1 cellular context compared by ENCODE assay signal in genomic region chr9:135989157-135989556, GRCh38.
TF ChIP-seq lines count a peak whose summit lies in the region.

No MANE protein-coding gene starts in this region.

TF ChIP-seq in HEK293, 187 proteins besides CTCF, POLR2A, EP300 and RAD21 (continued from another document):
- TF ChIP-seq ZNF140 (tag by site-specific recombination; IDR thresholded peaks at IDR 0.05) (no peak), ZNF558 (tag by site-specific recombination; IDR thresholded peaks at IDR 0.05) (no peak), IKZF3 (tag by site-specific recombination; IDR thresholded peaks at IDR 0.05) (no peak), ZNF2 (tag by site-specific recombination; IDR thresholded peaks at IDR 0.05) (no peak), GLIS1 (tag by site-specific recombination; IDR thresholded peaks at IDR 0.05) (peak; percentile 8; the same call in 1 of the 2 replicates), PATZ1 (tag by site-specific recombination; IDR thresholded peaks at IDR 0.05) (0 out of 2 replicates have a peak, but pooled peaks have one; percentile 42), REPIN1 (tag by site-specific recombination; IDR thresholded peaks at IDR 0.05; ENCODE audit: low read depth) (no peak), SCRT1 (tag by site-specific recombination; IDR thresholded peaks at IDR 0.05; ENCODE audit: borderline replicate concordance) (no peak)
- TF ChIP-seq, protein P1, sequence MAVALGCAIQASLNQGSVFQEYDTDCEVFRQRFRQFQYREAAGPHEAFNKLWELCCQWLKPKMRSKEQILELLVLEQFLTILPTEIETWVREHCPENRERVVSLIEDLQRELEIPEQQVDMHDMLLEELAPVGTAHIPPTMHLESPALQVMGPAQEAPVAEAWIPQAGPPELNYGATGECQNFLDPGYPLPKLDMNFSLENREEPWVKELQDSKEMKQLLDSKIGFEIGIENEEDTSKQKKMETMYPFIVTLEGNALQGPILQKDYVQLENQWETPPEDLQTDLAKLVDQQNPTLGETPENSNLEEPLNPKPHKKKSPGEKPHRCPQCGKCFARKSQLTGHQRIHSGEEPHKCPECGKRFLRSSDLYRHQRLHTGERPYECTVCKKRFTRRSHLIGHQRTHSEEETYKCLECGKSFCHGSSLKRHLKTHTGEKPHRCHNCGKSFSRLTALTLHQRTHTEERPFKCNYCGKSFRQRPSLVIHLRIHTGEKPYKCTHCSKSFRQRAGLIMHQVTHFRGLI (tag by site-specific recombination; IDR thresholded peaks at IDR 0.05) = no peak
